In genomic region chr21:39079617-39080016, GRCh38 we compare ENCODE assay signal across 1 cellular context.
TF ChIP-seq lines count a peak whose summit lies in the region.

No MANE protein-coding gene starts in this region.

TF ChIP-seq in HepG2, 621 proteins besides CTCF, POLR2A, EP300 and RAD21 (continued from another document):
- peak; percentile 43; the same call in 1 of the 2 replicates for TF ChIP-seq ATF2 (CRISPR knock-in tag; IDR thresholded peaks at IDR 0.05)
